In the genomic region with DNA sequence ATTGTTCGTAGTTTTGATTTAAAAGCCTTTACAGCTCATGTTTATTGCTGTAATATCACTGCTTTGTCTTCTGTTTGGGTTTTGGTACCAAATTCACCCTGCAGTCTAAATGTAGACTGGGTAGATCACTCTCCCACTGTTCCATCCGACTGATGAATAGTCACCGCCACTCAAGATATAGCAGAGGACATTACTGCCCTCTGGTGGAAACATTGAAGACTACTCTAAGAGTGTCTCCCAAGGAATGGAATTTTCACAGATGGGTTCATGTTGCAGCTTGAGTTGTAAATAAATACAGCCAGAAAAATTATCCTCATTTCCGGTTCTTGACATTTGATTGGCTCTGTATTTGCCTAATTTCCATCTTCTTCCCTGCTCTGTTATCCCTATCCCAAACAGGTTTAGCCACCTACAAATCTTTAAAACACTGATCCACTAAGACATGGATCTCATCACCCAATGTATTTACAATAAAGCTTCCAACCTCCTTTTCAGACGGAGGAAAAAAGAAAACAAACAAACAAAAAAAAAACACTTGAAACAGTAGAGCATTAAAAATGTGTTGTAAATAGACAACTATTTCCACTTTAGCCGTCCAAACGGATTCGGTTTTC, we compare ENCODE assay signal across 7 cellular contexts.
DNase-seq lines count a peak whose midpoint lies in the region; ATAC-seq and TF ChIP-seq lines count a peak whose summit lies in the region.

No MANE protein-coding gene starts in this region.

- TF ChIP-seq CTCF in ascending aorta (IDR thresholded peaks at IDR 0.05) (peak; percentile 17 to 72 (median 64)), smooth muscle cell (IDR thresholded peaks at IDR 0.05; ENCODE audit: borderline replicate concordance, insufficient read depth, poor library complexity, severe bottlenecking) (peak; percentile 78)

- H3K4me1 ChIP-seq in ascending aorta (no peaks in the 10 kb centered on the region), smooth muscle cell (ENCODE audit: low read depth) (no peaks in the 10 kb centered on the region)

- no peaks in the 10 kb centered on the region for H3K36me3 ChIP-seq in ascending aorta
- H3K36me3 ChIP-seq in smooth muscle cell (ENCODE audit: low read depth) = no peaks in the 10 kb centered on the region

- H3K4me3 ChIP-seq in ascending aorta = no peak overlapping the region
- no peak overlapping the region for H3K4me3 ChIP-seq in smooth muscle cell

- H3K9me3 ChIP-seq in ascending aorta (no peaks in the 10 kb centered on the region), smooth muscle cell (replicated peaks; ENCODE audit: low read depth) (no peaks in the 10 kb centered on the region)

- H2AFZ ChIP-seq in smooth muscle cell (ENCODE audit: low read depth) = peak overlapping the region; percentile 53

- DNase-seq in GF-D8 (lab: John Stamatoyannopoulos, UW) = peak; percentile 13
- DNase-seq in NCI-H345 (lab: John Stamatoyannopoulos, UW) = peak; percentile 44
- no peak for DNase-seq in ascending aorta (ENCODE audit: low spot score in 2 of 2)
- peak; percentile 37 for DNase-seq in hepatic stellate cell (ENCODE audit: low spot score)
- DNase-seq in smooth muscle cell (lab: John Stamatoyannopoulos, UW; ENCODE audit: unreplicated experiment) = no peak

- H3K27ac ChIP-seq in ascending aorta = no peak overlapping the region
- no peak overlapping the region for H3K27ac ChIP-seq in smooth muscle cell (ENCODE audit: low read depth)

- no peak overlapping the region for H3K4me2 ChIP-seq in smooth muscle cell

- H3F3A ChIP-seq in smooth muscle cell (ENCODE audit: low read depth) = no peaks in the 10 kb centered on the region

- no peaks in the 10 kb centered on the region for H3K79me2 ChIP-seq in smooth muscle cell (ENCODE audit: low read depth)

- H4K20me1 ChIP-seq in smooth muscle cell (ENCODE audit: low read depth) = no peaks in the 10 kb centered on the region

- peak; percentile 96 for ATAC-seq in GM19463 (IDR thresholded peaks at IDR 0.05; ENCODE audit: unreplicated experiment)
- peak; percentile 97 for ATAC-seq in HG03354 (IDR thresholded peaks at IDR 0.05; ENCODE audit: poor library complexity, severe bottlenecking, unreplicated experiment)

- intact Hi-C loops in ascending aorta (cut with DNase I) = loop anchor here (10.0 kb wide), 1 partner anchor 779 kb away; no protein-coding TSS in a partner anchor

- H3K9ac ChIP-seq in smooth muscle cell (ENCODE audit: low read depth) = no peak overlapping the region

- H3K27me3 ChIP-seq in ascending aorta (no peaks in the 10 kb centered on the region), smooth muscle cell (ENCODE audit: low read depth) (no peaks in the 10 kb centered on the region)

- WGBS in smooth muscle cell (ENCODE audit: low lambda C conversion rate) = 51% methylated on average over 8 of the region's 8 CpGs

Comparison
In these comparisons a context has a peak if more than half of its experiments do, and no peak if none do; other contexts are left out.
1. DNase-seq: peak in GF-D8 (single experiment), NCI-H345 (single experiment) and hepatic stellate cell (single experiment); none in ascending aorta (0 of 2) and smooth muscle cell (single experiment).